Comparison of ENCODE assay signal across 8 cellular contexts in the genomic region with DNA sequence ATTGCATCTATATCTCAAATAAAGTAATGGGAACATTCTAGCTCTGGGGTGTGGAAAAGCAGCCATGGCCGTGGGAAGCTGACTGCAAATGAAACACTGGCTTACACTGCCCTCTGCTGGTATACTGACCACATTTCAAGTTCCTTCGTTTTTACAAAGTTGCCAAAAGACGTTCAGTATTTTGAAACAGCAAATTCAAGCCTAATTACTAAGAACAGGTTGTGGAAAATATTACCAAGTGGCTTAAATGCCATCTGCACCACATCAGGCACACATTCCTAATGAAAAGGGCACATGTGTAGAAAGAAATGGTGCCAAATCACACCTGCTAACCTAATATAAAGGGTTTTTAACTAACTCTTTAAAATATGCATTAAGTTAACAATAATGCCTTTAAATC.
DNase-seq lines count a peak whose midpoint lies in the region; ATAC-seq and TF ChIP-seq lines count a peak whose summit lies in the region.

No MANE protein-coding gene starts in this region.

- H3K4me2 ChIP-seq in GM23338: no peak overlapping the region

- H3K4me3 ChIP-seq in CD4-positive, CD25-positive, alpha-beta regulatory T cell (ENCODE audit: low read depth, low read length): peak overlapping the region; percentile 46
- H3K4me3 ChIP-seq in GM23338 (no peak overlapping the region), fibroblast of villous mesenchyme (ENCODE audit: low read depth, low read length) (no peak overlapping the region), aorta (ENCODE audit: low read length in 2 of 2) (no peak overlapping the region)

- no peaks in the 10 kb centered on the region for H4K20me1 ChIP-seq in GM23338 (replicated peaks; ENCODE audit: insufficient read depth)

- H3K9me3 ChIP-seq in CD4-positive, CD25-positive, alpha-beta regulatory T cell (ENCODE audit: control insufficient read depth in 2 of 2, low read length in 2 of 2): no peaks in the 10 kb centered on the region
- H3K9me3 ChIP-seq in aorta (ENCODE audit: control insufficient read depth, low read length): no peaks in the 10 kb centered on the region

- peaks cover 5% of the 10 kb centered on the region for H3K36me3 Mint-ChIP-seq in CD4-positive, CD25-positive, alpha-beta regulatory T cell
- H3K36me3 Mint-ChIP-seq in GM23338 (ENCODE audit: low read depth): no peaks in the 10 kb centered on the region

- H3K4me3 Mint-ChIP-seq in CD4-positive, CD25-positive, alpha-beta regulatory T cell: no peak overlapping the region
- H3K4me3 Mint-ChIP-seq in GM23338: no peak overlapping the region

- H3K36me3 ChIP-seq in CD4-positive, CD25-positive, alpha-beta regulatory T cell (ENCODE audit: control insufficient read depth, insufficient read depth, low read length): peaks cover 4% of the 10 kb centered on the region
- H3K36me3 ChIP-seq in GM23338 (ENCODE audit: insufficient read depth) (no peaks in the 10 kb centered on the region), aorta (ENCODE audit: control insufficient read depth in 1 of 2, insufficient read depth in 2 of 2, low read length in 1 of 2) (no peaks in the 10 kb centered on the region)

- peaks cover 0 to 13% (median 10%) of the 10 kb centered on the region in 4 donors for H3K4me1 Mint-ChIP-seq in CD4-positive, CD25-positive, alpha-beta regulatory T cell
- peaks cover 31% of the 10 kb centered on the region for H3K4me1 Mint-ChIP-seq in GM23338

- no peaks in the 10 kb centered on the region for H3K9me2 ChIP-seq in GM23338 (ENCODE audit: insufficient read depth)

- H3K27ac ChIP-seq in CD4-positive, CD25-positive, alpha-beta regulatory T cell (ENCODE audit: insufficient read depth, low read length, poor library complexity, severe bottlenecking): no peak overlapping the region
- no peak overlapping the region for H3K27ac ChIP-seq in GM23338 (ENCODE audit: low read depth)
- no peak overlapping the region for H3K27ac ChIP-seq in aorta (ENCODE audit: low read depth in 1 of 2, low read length in 2 of 2)

- TF ChIP-seq CTCF in GM23338 (conservative IDR thresholded peaks at IDR 0.05; ENCODE audit: low read depth in 2 of 2) (peak; percentile 87 to 97), fibroblast of villous mesenchyme (IDR thresholded peaks at IDR 0.05; ENCODE audit: insufficient read depth, low read depth, low read length) (peak; percentile 73)

- H3K4me1 ChIP-seq in CD4-positive, CD25-positive, alpha-beta regulatory T cell (ENCODE audit: control insufficient read depth, insufficient read depth, low read length, poor library complexity, severe bottlenecking): peaks cover 7% of the 10 kb centered on the region
- peaks cover 19% of the 10 kb centered on the region for H3K4me1 ChIP-seq in GM23338 (ENCODE audit: insufficient read depth)
- H3K4me1 ChIP-seq in aorta (ENCODE audit: control insufficient read depth in 1 of 2, insufficient read depth in 2 of 2, low read length in 2 of 2): no peaks in the 10 kb centered on the region

- H2AFZ ChIP-seq in GM23338: no peak overlapping the region

- peak overlapping the region in 1 of 3 donors; percentile 23 for H3K27ac Mint-ChIP-seq in CD4-positive, CD25-positive, alpha-beta regulatory T cell
- no peak overlapping the region for H3K27ac Mint-ChIP-seq in GM23338

- H3K27me3 ChIP-seq in CD4-positive, CD25-positive, alpha-beta regulatory T cell (ENCODE audit: control insufficient read depth, insufficient read depth, low read length): no peaks in the 10 kb centered on the region
- H3K27me3 ChIP-seq in GM23338 (ENCODE audit: insufficient read depth) (no peaks in the 10 kb centered on the region), aorta (ENCODE audit: control insufficient read depth in 1 of 2, insufficient read depth in 2 of 2, low read length in 1 of 2) (no peaks in the 10 kb centered on the region)

- no peaks in the 10 kb centered on the region for H3K9me3 Mint-ChIP-seq in CD4-positive, CD25-positive, alpha-beta regulatory T cell
- H3K9me3 Mint-ChIP-seq in GM23338: no peaks in the 10 kb centered on the region; the same call in 2 of the 3 replicates

- intact Hi-C loops in aorta (cut with DNase I): loop anchor here in 1 of 2 donors (10.0 kb wide), 1 partner anchor 902 kb away; no protein-coding TSS in a partner anchor

- 0% methylated on average over 3 of the region's 3 CpGs for WGBS in aorta, 2 donors

- peak; percentile 53 to 74 for ATAC-seq in CD4-positive, CD25-positive, alpha-beta regulatory T cell (ENCODE audit: low read depth in 2 of 2)
- peak; percentile 21 for ATAC-seq in GM23338
- peak; percentile 86 for ATAC-seq in aorta (ENCODE audit: low FRiP score)
- no peak for ATAC-seq in HG03196 (IDR thresholded peaks at IDR 0.05; ENCODE audit: unreplicated experiment)

- DNase-seq in CD4-positive, CD25-positive, alpha-beta regulatory T cell: peak; percentile 29 to 51 (median 49)
- DNase-seq in GM23338 (ENCODE audit: low spot score) (peak; percentile 73), NCI-H748 treated with DMSO at 0.1 percent for 48 hours (lab: John Stamatoyannopoulos, UW) (peak; percentile 47), activated T-cell treated with anti-CD3 and anti-CD28 coated beads for 48 hours (ENCODE audit: low read depth) (peak; percentile 8), fibroblast of villous mesenchyme (ENCODE audit: low read depth) (peak; percentile 80), nucleus accumbens (lab: John Stamatoyannopoulos, UW) (peak in 32 of 56 donors; percentile 3 to 80 (median 28)), aorta (no peak)

- H3K27me3 Mint-ChIP-seq in CD4-positive, CD25-positive, alpha-beta regulatory T cell: no peaks in the 10 kb centered on the region
- H3K27me3 Mint-ChIP-seq in GM23338 (ENCODE audit: insufficient read depth, low read depth, poor library complexity): no peaks in the 10 kb centered on the region

- H3F3A ChIP-seq in GM23338 (replicated peaks; ENCODE audit: low read depth): 0 out of 2 replicates have a peak, but pooled peaks cover 3% of the 10 kb centered on the region

- H3K79me2 ChIP-seq in GM23338 (replicated peaks; ENCODE audit: insufficient read depth): peaks cover 30% of the 10 kb centered on the region; the same call in 1 of the 2 replicates

TF ChIP-seq in GM23338, 12 proteins besides CTCF, POLR2A, EP300 and RAD21 (continues in another document):
- no peak for TF ChIP-seq CREB1 (CRISPR knock-in tag; IDR thresholded peaks at IDR 0.05; ENCODE audit: low read depth)
- TF ChIP-seq, protein P1, sequence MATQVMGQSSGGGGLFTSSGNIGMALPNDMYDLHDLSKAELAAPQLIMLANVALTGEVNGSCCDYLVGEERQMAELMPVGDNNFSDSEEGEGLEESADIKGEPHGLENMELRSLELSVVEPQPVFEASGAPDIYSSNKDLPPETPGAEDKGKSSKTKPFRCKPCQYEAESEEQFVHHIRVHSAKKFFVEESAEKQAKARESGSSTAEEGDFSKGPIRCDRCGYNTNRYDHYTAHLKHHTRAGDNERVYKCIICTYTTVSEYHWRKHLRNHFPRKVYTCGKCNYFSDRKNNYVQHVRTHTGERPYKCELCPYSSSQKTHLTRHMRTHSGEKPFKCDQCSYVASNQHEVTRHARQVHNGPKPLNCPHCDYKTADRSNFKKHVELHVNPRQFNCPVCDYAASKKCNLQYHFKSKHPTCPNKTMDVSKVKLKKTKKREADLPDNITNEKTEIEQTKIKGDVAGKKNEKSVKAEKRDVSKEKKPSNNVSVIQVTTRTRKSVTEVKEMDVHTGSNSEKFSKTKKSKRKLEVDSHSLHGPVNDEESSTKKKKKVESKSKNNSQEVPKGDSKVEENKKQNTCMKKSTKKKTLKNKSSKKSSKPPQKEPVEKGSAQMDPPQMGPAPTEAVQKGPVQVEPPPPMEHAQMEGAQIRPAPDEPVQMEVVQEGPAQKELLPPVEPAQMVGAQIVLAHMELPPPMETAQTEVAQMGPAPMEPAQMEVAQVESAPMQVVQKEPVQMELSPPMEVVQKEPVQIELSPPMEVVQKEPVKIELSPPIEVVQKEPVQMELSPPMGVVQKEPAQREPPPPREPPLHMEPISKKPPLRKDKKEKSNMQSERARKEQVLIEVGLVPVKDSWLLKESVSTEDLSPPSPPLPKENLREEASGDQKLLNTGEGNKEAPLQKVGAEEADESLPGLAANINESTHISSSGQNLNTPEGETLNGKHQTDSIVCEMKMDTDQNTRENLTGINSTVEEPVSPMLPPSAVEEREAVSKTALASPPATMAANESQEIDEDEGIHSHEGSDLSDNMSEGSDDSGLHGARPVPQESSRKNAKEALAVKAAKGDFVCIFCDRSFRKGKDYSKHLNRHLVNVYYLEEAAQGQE (IDR thresholded peaks at IDR 0.05; ENCODE audit: unreplicated experiment): no peak
- no peak for TF ChIP-seq EZH2phosphoT487 (IDR thresholded peaks at IDR 0.05; ENCODE audit: unreplicated experiment)
- no peak for TF ChIP-seq NANOG (IDR thresholded peaks at IDR 0.05; ENCODE audit: borderline replicate concordance)

Comparison
In these comparisons a context has a peak if more than half of its experiments do, and no peak if none do; other contexts are left out.
1. DNase-seq: peak in CD4-positive, CD25-positive, alpha-beta regulatory T cell (3 of 3), GM23338 (single experiment), NCI-H748 treated with DMSO at 0.1 percent for 48 hours (single experiment), activated T-cell treated with anti-CD3 and anti-CD28 coated beads for 48 hours (single experiment), fibroblast of villous mesenchyme (single experiment) and nucleus accumbens (32 of 56); none in aorta (0 of 2).